15 cellular contexts compared by ENCODE assay signal in genomic region chr15:57923311-57923710, GRCh38.
DNase-seq lines count a peak whose midpoint lies in the region; ATAC-seq, FAIRE-seq and TF ChIP-seq lines count a peak whose summit lies in the region.
"Had no signal": no experiment of that assay in that cellular context is flagged by ENCODE, and none has a peak within 500 bp of the region (broad histone marks: within the 10 kb centered on the region; RNA-seq: fewer than 3 reads in every experiment).

No MANE protein-coding gene starts in this region.

- no peaks in the 10 kb centered on the region for H3K36me3 ChIP-seq in BLaER1 treated with 17β-estradiol and CSF1 and Interleukin-3, amounts not matched to agents 10 nM and 100 nM
- H3K36me3 ChIP-seq in endothelial cell of umbilical vein (ENCODE audit: control insufficient read depth in 2 of 2, extremely low read depth in 1 of 2, insufficient read depth in 2 of 2, low read length in 2 of 2): no peaks in the 10 kb centered on the region
- H3K36me3 ChIP-seq: tibial nerve had no signal

- no peak overlapping the region for H3K27ac ChIP-seq in BLaER1 treated with 17β-estradiol and CSF1 and Interleukin-3, amounts not matched to agents 10 nM and 100 nM
- H3K27ac ChIP-seq in endothelial cell of umbilical vein (ENCODE audit: insufficient read depth, low read depth, low read length): peak overlapping the region; percentile 63

- H4K20me1 ChIP-seq in BLaER1 treated with 17β-estradiol and CSF1 and Interleukin-3, amounts not matched to agents 10 nM and 100 nM: no peaks in the 10 kb centered on the region
- no peaks in the 10 kb centered on the region for H4K20me1 ChIP-seq in endothelial cell of umbilical vein (replicated peaks; ENCODE audit: control insufficient read depth, extremely low read depth, insufficient read depth, low read length)

- BruUV-seq in endothelial cell of umbilical vein (replicated peaks; lab: Mats Ljungman, UMichigan): no TSS peak

- FAIRE-seq in endothelial cell of umbilical vein (lab: Jason Lieb, UNC): peak; percentile 91
- FAIRE-seq: GM12878 had no signal

- no peak for TF ChIP-seq POLR2A in endothelial cell of umbilical vein (IDR thresholded peaks at IDR 0.05; ENCODE audit: low read depth, low read length)

- TF ChIP-seq CTCF in endothelial cell of umbilical vein (IDR thresholded peaks at IDR 0.05; ENCODE audit: extremely low read depth in 1 of 2, insufficient read depth in 1 of 2, low read depth in 1 of 2, low read length in 2 of 2): no peak

- POLR2A ChIA-PET in endothelial cell of umbilical vein (lab: Charles Lee): no interaction called here

- dilution Hi-C loops in endothelial cell of umbilical vein (cut with MboI; ENCODE audit: extremely low pct_ligation_motif_present, low sequenced_read_pairs): no loop called here

- no peaks in the 10 kb centered on the region for H3K27me3 ChIP-seq in BLaER1 treated with 17β-estradiol and CSF1 and Interleukin-3, amounts not matched to agents 10 nM and 100 nM
- no peaks in the 10 kb centered on the region for H3K27me3 ChIP-seq in endothelial cell of umbilical vein (ENCODE audit: control insufficient read depth in 2 of 2, insufficient read depth in 2 of 2, low read length in 2 of 2)
- H3K27me3 ChIP-seq: tibial nerve had no signal

- DNase-seq in endothelial cell of umbilical vein (ENCODE audit: low read depth, low spot score) (peak; percentile 90), left lobe of liver (ENCODE audit: low spot score) (peak; percentile 70), skeletal muscle cell (ENCODE audit: low read depth) (peak; percentile 60), NCI-H1092 treated with DMSO at 0.1 percent for 48 hours (lab: John Stamatoyannopoulos, UW) (no peak), HuH-7 (ENCODE audit: low spot score) (no peak), AG20443 (ENCODE audit: low spot score) (no peak)
- no peak for DNase-seq in activated CD4-positive, alpha-beta T cell treated with anti-CD3 and anti-CD28 coated beads, Interleukin-2, amount 50 U/mL, for 48 hours
- DNase-seq: activated naive CD8-positive, alpha-beta T cell treated with anti-CD3 and anti-CD28 coated beads, Interleukin-2, amount 50 U/mL, for 24 hours; midbrain; NCI-H2107 had no signal

- 0 out of 22 replicates have a peak, but pooled peaks cover 0 to under 1% (median 0%) of the 10 kb centered on the region in 11 experiments for H3K9me3 ChIP-seq in BLaER1 treated with 17β-estradiol and CSF1 and Interleukin-3, amounts not matched to agents 10 nM and 100 nM (replicated peaks in 1 of 11)
- no peaks in the 10 kb centered on the region for H3K9me3 ChIP-seq in endothelial cell of umbilical vein (replicated peaks; ENCODE audit: control insufficient read depth, insufficient read depth, low read length)
- H3K9me3 ChIP-seq: tibial nerve had no signal

- H3K9ac ChIP-seq in BLaER1 treated with 17β-estradiol and CSF1 and Interleukin-3, amounts not matched to agents 10 nM and 100 nM: no peak overlapping the region
- peak overlapping the region; percentile 49 for H3K9ac ChIP-seq in endothelial cell of umbilical vein (replicated peaks; ENCODE audit: extremely low read depth, insufficient read depth, low read length)

- no peaks in the 10 kb centered on the region for H3K79me2 ChIP-seq in endothelial cell of umbilical vein (ENCODE audit: control insufficient read depth, insufficient read depth, low read length)

- peaks cover 0 to 14% (median 9%) of the 10 kb centered on the region in 10 experiments; a peak in 5 of 20 replicates for H3K4me1 ChIP-seq in BLaER1 treated with 17β-estradiol and CSF1 and Interleukin-3, amounts not matched to agents 10 nM and 100 nM
- peaks cover 39% of the 10 kb centered on the region for H3K4me1 ChIP-seq in endothelial cell of umbilical vein (ENCODE audit: control insufficient read depth, extremely low read depth, insufficient read depth, low read length)

- peak; percentile 80 for ATAC-seq in left lobe of liver
- ATAC-seq: activated naive CD8-positive, alpha-beta T cell treated with anti-CD3 and anti-CD28 coated beads, Interleukin-2, amount 50 U/mL, for 24 hours; GM12878; SK-N-SH treated with all-trans-retinoic acid at 6 μM for 48 hours; WTC11 had no signal

- intact Hi-C loops in endothelial cell of umbilical vein (cut with micrococcal nuclease): loop anchor here (1.0 to 5.0 kb wide), 4 partner anchors 15 to 257 kb away; partner anchors contain the start of gene ALDH1A2

- peak overlapping the region in 7 of 11 experiments; percentile 3 to 45 (median 36); a peak in 10 of 22 replicates for H3K4me2 ChIP-seq in BLaER1 treated with 17β-estradiol and CSF1 and Interleukin-3, amounts not matched to agents 10 nM and 100 nM
- H3K4me2 ChIP-seq in endothelial cell of umbilical vein (ENCODE audit: insufficient read depth, low read length): peak overlapping the region; percentile 71

- no peaks in the 10 kb centered on the region for H3K9me1 ChIP-seq in endothelial cell of umbilical vein (replicated peaks; ENCODE audit: control insufficient read depth, extremely low read depth, insufficient read depth, low read length)

- H3K4me3 ChIP-seq in BLaER1 treated with 17β-estradiol and CSF1 and Interleukin-3, amounts not matched to agents 10 nM and 100 nM: no peak overlapping the region
- peak overlapping the region in 1 of 3 experiments; percentile 39 for H3K4me3 ChIP-seq in endothelial cell of umbilical vein (replicated peaks in 1 of 3; ENCODE audit: insufficient read depth in 1 of 3, low read depth in 1 of 3, low read length in 3 of 3)
- no peak overlapping the region for H3K4me3 ChIP-seq in skeletal muscle cell (ENCODE audit: low read depth, low read length)
- H3K4me3 ChIP-seq: GM12878, tibial nerve had no signal

- CTCF ChIA-PET in endothelial cell of umbilical vein (lab: Charles Lee): interaction anchor here (0.9 to 3.0 kb wide), 19 partner anchors 9 to 172 kb away, joined by 3 to 19 read pairs (median 5); partner anchors contain the start of gene ALDH1A2

- peak overlapping the region; percentile 7 for H2AFZ ChIP-seq in endothelial cell of umbilical vein (ENCODE audit: low read depth, low read length)

TF ChIP-seq in endothelial cell of umbilical vein, 7 proteins besides CTCF, POLR2A, EP300 and RAD21:
- peak; percentile 25 for TF ChIP-seq JUN (IDR thresholded peaks at IDR 0.05; ENCODE audit: borderline replicate concordance, insufficient read depth, insufficient read length, low read depth)
- peak; percentile 15 for TF ChIP-seq FOS (IDR thresholded peaks at IDR 0.05; ENCODE audit: borderline replicate concordance, insufficient read depth, low read length)
- no peak for TF ChIP-seq POLR2AphosphoS5 (IDR thresholded peaks at IDR 0.05; ENCODE audit: insufficient read depth, low read depth, low read length)

Comparison
In these comparisons a context has a peak if more than half of its experiments do, and no peak if none do; other contexts are left out.
1. DNase-seq: peak in endothelial cell of umbilical vein (single experiment), left lobe of liver (single experiment) and skeletal muscle cell (single experiment); none in NCI-H1092 treated with DMSO at 0.1 percent for 48 hours (single experiment), HuH-7 (single experiment), AG20443 (single experiment) and activated CD4-positive, alpha-beta T cell treated with anti-CD3 and anti-CD28 coated beads, Interleukin-2, amount 50 U/mL, for 48 hours (0 of 2).